13 cellular contexts compared by ENCODE assay signal in genomic region chr18:29188760-29189159, GRCh38.
A peak's percentile ranks its signal among the peaks of the same experiment; 100 is the strongest.
DNase-seq lines count a peak whose midpoint lies in the region; ATAC-seq and TF ChIP-seq lines count a peak whose summit lies in the region.
"Had no signal": no experiment of that assay in that cellular context is flagged by ENCODE, and none has a peak within 500 bp of the region (broad histone marks: within the 10 kb centered on the region; RNA-seq: fewer than 3 reads in every experiment).

No MANE protein-coding gene starts in this region.

- ATAC-seq in HG02623 (IDR thresholded peaks at IDR 0.05; ENCODE audit: unreplicated experiment) (peak; percentile 83), IMR-90 (ENCODE audit: low read depth) (no peak)

- H3K27me3 ChIP-seq in IMR-90 (ENCODE audit: control insufficient read depth, insufficient read depth, low read length) (no peaks in the 10 kb centered on the region), ovary (no peaks in the 10 kb centered on the region)
- H3K27me3 ChIP-seq: stomach had no signal

- TF ChIP-seq CTCF in IMR-90 (conservative IDR thresholded peaks at IDR 0.05; ENCODE audit: low read depth, low read length) (no peak), ovary (IDR thresholded peaks at IDR 0.05) (no peak)

- peak overlapping the region; percentile 22; the same call in 1 of the 2 replicates for H2BK20ac ChIP-seq in IMR-90 (ENCODE audit: low read depth, low read length)

- H4K5ac ChIP-seq in IMR-90 (ENCODE audit: low read depth, low read length), result peak overlapping the region; percentile 63; the same call in 1 of the 2 replicates

- H3K9me3 ChIP-seq in IMR-90 (ENCODE audit: control insufficient read depth, insufficient read depth, low read length) (no peaks in the 10 kb centered on the region), ovary (no peaks in the 10 kb centered on the region)
- H3K9me3 ChIP-seq: stomach had no signal

- peak overlapping the region; percentile 40; the same call in 1 of the 2 replicates for H3K4ac ChIP-seq in IMR-90 (ENCODE audit: low read depth, low read length)

- no peak for TF ChIP-seq RAD21 in IMR-90 (IDR thresholded peaks at IDR 0.05; ENCODE audit: low read length)

- no peak overlapping the region for H2AK9ac ChIP-seq in IMR-90 (replicated peaks; ENCODE audit: low read depth, low read length, poor library complexity)

- intact Hi-C loops in IMR-90 (cut with micrococcal nuclease) (loop anchor here (10.0 kb wide), 1 partner anchor 1014 kb away; the partner anchor contains the start of gene CDH2), ovary (cut with DNase I) (no loop called here)

- H3K36me3 ChIP-seq in IMR-90 (ENCODE audit: control insufficient read depth, insufficient read depth, low read length) (no peaks in the 10 kb centered on the region), ovary (no peaks in the 10 kb centered on the region)
- H3K36me3 ChIP-seq: stomach had no signal

- no TSS peak for BruUV-seq in IMR-90 (replicated peaks; lab: Mats Ljungman, UMichigan)

- no peak overlapping the region for H3K4me2 ChIP-seq in IMR-90 (ENCODE audit: low read depth, low read length)

- H3K4me1 ChIP-seq in IMR-90 (ENCODE audit: control insufficient read depth, insufficient read depth, low read length) (peaks cover 6% of the 10 kb centered on the region; the same call in 1 of the 2 replicates), ovary (ENCODE audit: insufficient read depth) (no peaks in the 10 kb centered on the region)
- H3K4me1 ChIP-seq: stomach had no signal

- no peak overlapping the region for H3K23ac ChIP-seq in IMR-90 (ENCODE audit: low read depth, low read length)

- H4K91ac ChIP-seq in IMR-90 (ENCODE audit: insufficient read depth, low read depth, low read length), result peak overlapping the region; percentile 60; the same call in 1 of the 2 replicates

- DNase-seq in EL (peak; percentile 29), IMR-90 (peak; percentile 31), astrocyte of the hippocampus (ENCODE audit: low read depth, low spot score) (peak; percentile 11), UCSD-AML1 (lab: John Stamatoyannopoulos, UW; ENCODE audit: unreplicated experiment) (no peak), NCI-H2196 treated with DMSO at 0.1 percent for 48 hours (lab: John Stamatoyannopoulos, UW; ENCODE audit: unreplicated experiment) (no peak), ovary (no peak)
- DNase-seq in NK-92 treated with Interleukin-12 subunit alpha and Interleukin-12 subunit beta, amount 100 ng/mL, for 24 hours (lab: John Stamatoyannopoulos, UW), result no peak
- DNase-seq: activated T-cell treated with anti-CD3 and anti-CD28 coated beads, Interleukin-2, amount 50 U/mL, for 24 hours; DMS53; stimulated activated CD4-positive, alpha-beta T cell treated with anti-CD3 and anti-CD28 coated beads, Interleukin-12 subunit alpha, Interleukin-12 subunit beta, amount 100 ng/mL, for 4 hours; stomach had no signal

- CTCF ChIA-PET in IMR-90 (lab: Yijun Ruan, JAX), result no interaction called here

- H2AK5ac ChIP-seq in IMR-90 (ENCODE audit: low read depth, low read length), result no peak overlapping the region

- no peak overlapping the region for H2AFZ ChIP-seq in IMR-90 (replicated peaks; ENCODE audit: low read length, poor library complexity)

- dilution Hi-C loops in IMR-90 (cut with HindIII; ENCODE audit: low sequenced_read_pairs, unreplicated experiment), result no loop called here

- TF ChIP-seq POLR2A in IMR-90 (IDR thresholded peaks at IDR 0.05; ENCODE audit: low read depth, low read length) (no peak), ovary (IDR thresholded peaks at IDR 0.05) (no peak)

- H2BK120ac ChIP-seq in IMR-90 (ENCODE audit: low read depth, low read length), result peak overlapping the region; percentile 77; the same call in 1 of the 2 replicates

- H3K79me1 ChIP-seq in IMR-90 (ENCODE audit: low read depth in 1 of 2, low read length in 2 of 2), result no peaks in the 10 kb centered on the region; a peak in 1 of 4 replicates

- H3K4me3 ChIP-seq in IMR-90 (ENCODE audit: insufficient read depth, low read depth, low read length) (no peak overlapping the region), ovary (no peak overlapping the region)
- H3K4me3 ChIP-seq: SK-N-MC, stomach had no signal

- H3K14ac ChIP-seq in IMR-90 (replicated peaks; ENCODE audit: low read depth, low read length), result peak overlapping the region; percentile 76

- no peak overlapping the region for H2BK15ac ChIP-seq in IMR-90 (ENCODE audit: low read depth, low read length)

- no peak overlapping the region for H3K9ac ChIP-seq in IMR-90 (ENCODE audit: low read depth, low read length)

- H3K9me1 ChIP-seq in IMR-90 (ENCODE audit: insufficient read depth, low read length), result peaks cover 3% of the 10 kb centered on the region; the same call in 1 of the 2 replicates

- POLR2A ChIA-PET in IMR-90 (lab: Charles Lee; ENCODE audit: unreplicated experiment), result no interaction called here

- no peak for TF ChIP-seq EP300 in ovary (IDR thresholded peaks at IDR 0.05)

- 0 out of 4 replicates have a peak overlapping the region, but pooled peaks of 1 of the 2 experiments have one; percentile 42 for H4K8ac ChIP-seq in IMR-90 (ENCODE audit: low read depth in 2 of 2, low read length in 2 of 2)

- no peak overlapping the region for H3K56ac ChIP-seq in IMR-90 (ENCODE audit: extremely low read depth, insufficient read depth, low read length)

- no peaks in the 10 kb centered on the region for H4K20me1 ChIP-seq in IMR-90 (ENCODE audit: insufficient read depth, low read length)

- H2BK5ac ChIP-seq in IMR-90 (ENCODE audit: low read depth, low read length, poor library complexity, severe bottlenecking), result peak overlapping the region; percentile 13

- peak overlapping the region; percentile 44; the same call in 1 of the 2 replicates for H3K18ac ChIP-seq in IMR-90 (ENCODE audit: low read depth, low read length)

- in situ Hi-C loops in IMR-90 (cut with MboI; ENCODE audit: low sequenced_read_pairs), result no loop called here

- H3K27ac ChIP-seq in IMR-90 (ENCODE audit: insufficient read depth, low read length), result no peak overlapping the region
- no peak overlapping the region for H3K27ac ChIP-seq in ovary
- H3K27ac ChIP-seq: SK-N-MC, stomach had no signal

TF ChIP-seq in IMR-90, 13 proteins besides CTCF, POLR2A, EP300 and RAD21:
- TF ChIP-seq FOS (IDR thresholded peaks at IDR 0.05; ENCODE audit: low read depth, low read length), result no peak
- no peak for TF ChIP-seq RFX5 (IDR thresholded peaks at IDR 0.05; ENCODE audit: low read depth, low read length)
- TF ChIP-seq RCOR1 (IDR thresholded peaks at IDR 0.05; ENCODE audit: insufficient replicate concordance, low read length), result no peak
- no peak for TF ChIP-seq MXI1 (IDR thresholded peaks at IDR 0.05; ENCODE audit: borderline replicate concordance, low read depth, low read length)
- no peak for TF ChIP-seq SMC3 (IDR thresholded peaks at IDR 0.05; ENCODE audit: low read depth, low read length)
- no peak for TF ChIP-seq CHD1 (IDR thresholded peaks at IDR 0.05; ENCODE audit: low read depth, low read length)
- TF ChIP-seq MAZ (IDR thresholded peaks at IDR 0.05; ENCODE audit: borderline replicate concordance, low read depth, low read length), result no peak
- no peak for TF ChIP-seq BHLHE40 (IDR thresholded peaks at IDR 0.05; ENCODE audit: low read depth, low read length)
- TF ChIP-seq NFE2L2 (IDR thresholded peaks at IDR 0.05; ENCODE audit: low read depth, low read length), result no peak
- TF ChIP-seq MAFK (IDR thresholded peaks at IDR 0.05; ENCODE audit: low read depth, low read length), result no peak

Comparison
In these comparisons a context has a peak if more than half of its experiments do, and no peak if none do; other contexts are left out.
1. DNase-seq: peak in EL (single experiment), IMR-90 (single experiment) and astrocyte of the hippocampus (single experiment); none in UCSD-AML1 (single experiment), NK-92 treated with Interleukin-12 subunit alpha and Interleukin-12 subunit beta, amount 100 ng/mL, for 24 hours (single experiment), NCI-H2196 treated with DMSO at 0.1 percent for 48 hours (single experiment) and ovary (0 of 5).